2 cellular contexts compared by ENCODE assay signal in genomic region chr7:76338298-76339084, GRCh38.
TF ChIP-seq lines count a peak whose summit lies in the region.

No MANE protein-coding gene starts in this region.

TF ChIP-seq in HCT116, 20 proteins besides CTCF, POLR2A, EP300 and RAD21:
- no peak for TF ChIP-seq POLR2AphosphoS5 (IDR thresholded peaks at IDR 0.05; ENCODE audit: low read depth, low read length)
- 0 out of 2 replicates have a peak, but pooled peaks have one; percentile 16 for TF ChIP-seq CEBPB (IDR thresholded peaks at IDR 0.05; ENCODE audit: low read depth)
- TF ChIP-seq MAX (IDR thresholded peaks at IDR 0.05), result no peak

TF ChIP-seq in GM12878, 131 proteins besides CTCF, POLR2A, EP300 and RAD21:
- TF ChIP-seq NFYA (IDR thresholded peaks at IDR 0.05; ENCODE audit: borderline replicate concordance, low read depth, low read length), result no peak
- 0 out of 2 replicates have a peak, but pooled peaks have one; percentile 18 for TF ChIP-seq ATF7 (IDR thresholded peaks at IDR 0.05; ENCODE audit: low read depth)
